8 cellular contexts compared by ENCODE assay signal in the genomic region with DNA sequence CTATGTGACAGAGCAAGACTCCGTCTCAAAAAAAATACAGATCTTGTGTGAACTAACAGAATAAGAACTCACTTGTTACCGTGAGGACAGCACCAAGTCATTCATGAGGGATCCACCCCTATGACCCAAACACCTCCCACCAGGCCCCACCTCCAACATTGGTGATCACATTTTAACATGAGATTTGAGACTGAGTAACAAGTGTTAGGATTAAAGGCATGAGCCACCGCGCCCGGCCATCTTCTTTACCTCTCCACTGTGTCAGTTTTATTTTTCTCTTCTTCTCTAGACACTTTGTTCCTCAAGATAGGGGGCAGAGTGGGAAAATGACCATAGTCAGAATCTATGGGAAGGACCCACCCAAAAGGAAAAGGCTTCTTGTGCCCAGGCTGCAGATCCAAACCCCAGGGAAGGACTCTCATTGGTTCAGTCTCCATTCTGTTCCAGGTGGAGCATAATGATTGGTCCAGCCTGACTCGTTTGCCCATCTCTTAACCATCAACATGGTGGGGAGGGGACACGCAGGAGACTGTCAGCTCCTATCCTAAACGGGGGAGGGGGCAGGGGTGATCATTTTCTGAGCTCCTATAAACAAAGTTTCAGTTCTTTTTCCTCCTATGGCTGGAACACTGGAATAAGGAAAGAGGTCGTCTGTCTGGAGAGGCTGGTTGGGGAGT. TPM values are rescaled to one million over a fixed set of nuclear protein-coding genes. Genes with fewer than 3 reads are reported as not detected.
DNase-seq lines count a peak whose midpoint lies in the region; ATAC-seq and TF ChIP-seq lines count a peak whose summit lies in the region.

No MANE protein-coding gene starts in this region.

- H3K4me3 ChIP-seq in adrenal gland, result peak overlapping the region in 3 of 4 donors; percentile 12 to 80 (median 55)
- H3K4me3 ChIP-seq in kidney epithelial cell (ENCODE audit: low read depth, low read length), result peak overlapping the region; percentile 53
- peak overlapping the region; percentile 99 for H3K4me3 ChIP-seq in thoracic aorta

- H3K36me3 ChIP-seq in adrenal gland (replicated peaks in 1 of 2) (no peaks in the 10 kb centered on the region), kidney epithelial cell (ENCODE audit: control insufficient read depth, insufficient read depth, low read length) (no peaks in the 10 kb centered on the region), thoracic aorta (no peaks in the 10 kb centered on the region)

- CTCF ChIA-PET in activated CD8-positive, alpha-beta memory T cell treated with anti-CD3 and anti-CD28 coated beads, Interleukin-2, amount 10 ng/mL, durations not matched to agents 7 days and 5 days (lab: Charles Lee), result interaction anchor here (0.6 to 4.4 kb wide), 12 partner anchors 9 to 196 kb away, joined by 3 to 93 read pairs (median 4); a partner anchor contains a TSS

- H3K4me1 Mint-ChIP-seq in activated CD8-positive, alpha-beta memory T cell treated with anti-CD3 and anti-CD28 coated beads, Interleukin-2, amount 10 ng/mL, durations not matched to agents 7 days and 5 days, result peaks cover 31% of the 10 kb centered on the region

- peaks cover 8% of the 10 kb centered on the region for H3K27me3 Mint-ChIP-seq in activated CD8-positive, alpha-beta memory T cell treated with anti-CD3 and anti-CD28 coated beads, Interleukin-2, amount 10 ng/mL, durations not matched to agents 7 days and 5 days

- H3K4me1 ChIP-seq in adrenal gland (replicated peaks in 1 of 2) (peaks cover 25 to 26% of the 10 kb centered on the region in 2 donors), thoracic aorta (ENCODE audit: control insufficient read depth in 1 of 2, low read depth in 2 of 2) (peaks cover 21 to 32% of the 10 kb centered on the region in 2 donors)

- no peaks in the 10 kb centered on the region for H3K27me3 ChIP-seq in adrenal gland
- H3K27me3 ChIP-seq in kidney epithelial cell (ENCODE audit: control insufficient read depth, insufficient read depth, low read length), result no peaks in the 10 kb centered on the region
- no peaks in the 10 kb centered on the region for H3K27me3 ChIP-seq in thoracic aorta (replicated peaks; ENCODE audit: insufficient read depth)

- WGBS in adrenal gland, 4 donors, result 59 to 71% (median 68%) methylated on average over 9 of the region's 9 CpGs

- no peaks in the 10 kb centered on the region for H3K9me3 Mint-ChIP-seq in activated CD8-positive, alpha-beta memory T cell treated with anti-CD3 and anti-CD28 coated beads, Interleukin-2, amount 10 ng/mL, durations not matched to agents 7 days and 5 days (ENCODE audit: low read depth)

- intact Hi-C loops in adrenal gland (cut with DNase I), result no loop called here

- H3K4me3 Mint-ChIP-seq in activated CD8-positive, alpha-beta memory T cell treated with anti-CD3 and anti-CD28 coated beads, Interleukin-2, amount 10 ng/mL, durations not matched to agents 7 days and 5 days, result peak overlapping the region; percentile 98

- H3K9me3 ChIP-seq in adrenal gland (replicated peaks in 1 of 3), result no peaks in the 10 kb centered on the region
- H3K9me3 ChIP-seq in thoracic aorta, result no peaks in the 10 kb centered on the region

- peaks cover 19% of the 10 kb centered on the region for H3K36me3 Mint-ChIP-seq in activated CD8-positive, alpha-beta memory T cell treated with anti-CD3 and anti-CD28 coated beads, Interleukin-2, amount 10 ng/mL, durations not matched to agents 7 days and 5 days

- no peak for ATAC-seq in activated CD8-positive, alpha-beta memory T cell treated with anti-CD3 and anti-CD28 coated beads, Interleukin-2, amount 10 ng/mL, durations not matched to agents 7 days and 5 days
- no peak for ATAC-seq in thoracic aorta (ENCODE audit: insufficient number of reproducible peaks, low FRiP score, low read depth)

- H3K27ac Mint-ChIP-seq in activated CD8-positive, alpha-beta memory T cell treated with anti-CD3 and anti-CD28 coated beads, Interleukin-2, amount 10 ng/mL, durations not matched to agents 7 days and 5 days, result peak overlapping the region; percentile 100

- TF ChIP-seq CTCF in adrenal gland (IDR thresholded peaks at IDR 0.05) (no peak), kidney epithelial cell (IDR thresholded peaks at IDR 0.05; ENCODE audit: insufficient read depth, low read length, poor library complexity, severe bottlenecking) (no peak), thoracic aorta (IDR thresholded peaks at IDR 0.05) (no peak)

- DNase-seq in activated CD8-positive, alpha-beta memory T cell treated with anti-CD3 and anti-CD28 coated beads, Interleukin-2, amount 10 ng/mL, durations not matched to agents 7 days and 5 days, result no peak
- DNase-seq in activated CD8-positive, alpha-beta memory T cell treated with anti-CD3 and anti-CD28 coated beads, Interleukin-2, amount 50 U/mL, for 4 hours, result no peak
- peak in 2 of 7 donors; percentile 30 to 57 for DNase-seq in adrenal gland
- DNase-seq in kidney epithelial cell (ENCODE audit: low read depth), result no peak
- no peak for DNase-seq in thoracic aorta (ENCODE audit: low spot score)
- no peak for DNase-seq in stimulated activated CD8-positive, alpha-beta memory T cell treated with anti-CD3 and anti-CD28 coated beads, Interleukin-4, amount 100 ng/mL, for 48 hours
- no peak for DNase-seq in CD1c-positive myeloid dendritic cell (ENCODE audit: extremely low spot score)
- no peak for DNase-seq in A172 (ENCODE audit: low spot score)

- no peak for TF ChIP-seq POLR2A in adrenal gland (IDR thresholded peaks at IDR 0.05)

- H3K27ac ChIP-seq in adrenal gland, result peak overlapping the region in 4 of 5 donors; percentile 90 to 100 (median 92)
- peak overlapping the region; percentile 96 to 99 for H3K27ac ChIP-seq in thoracic aorta

RNA-seq across cellular contexts. Expression of a gene that starts 1.3 kb away (rescaled TPM):
- total RNA-seq in activated CD8-positive, alpha-beta memory T cell treated with anti-CD3 and anti-CD28 coated beads, Interleukin-2, amount 10 ng/mL, durations not matched to agents 7 days and 5 days, result 100 to 1,000 TPM; 497 to 498 TPM
- 100 to 1,000 TPM; 177 to 334 (median 278) TPM for total RNA-seq in adrenal gland
- 100 to 1,000 TPM; 219 to 579 (median 372) TPM for polyA plus RNA-seq in adrenal gland
- total RNA-seq in kidney epithelial cell, result 103 and 127 TPM in 2 replicates
- total RNA-seq in thoracic aorta, result 100 to 1,000 TPM; 181 to 202 TPM
- total RNA-seq in A172 (2014; rRNA removed; shearing (Covaris generic)), result 103 and 145 TPM in 2 replicates

RNA-seq across cellular contexts. Expression of a gene that starts 25.0 kb away (rescaled TPM):
- 10 to 100 TPM in 1 of 2 experiments, 1 to 10 TPM in 1; 1.8 to 27.5 TPM for total RNA-seq in activated CD8-positive, alpha-beta memory T cell treated with anti-CD3 and anti-CD28 coated beads, Interleukin-2, amount 10 ng/mL, durations not matched to agents 7 days and 5 days
- total RNA-seq in adrenal gland (10 to 100 TPM in 4 of 8 donors, 1 to 10 TPM in 4; 3.8 to 24.8 (median 9.8) TPM), kidney epithelial cell (0.48 TPM in 1 of 2 replicates, not detected in the other), thoracic aorta (100 to 1,000 TPM; 106 to 207 TPM)
- polyA plus RNA-seq in adrenal gland, result 10 to 100 TPM in 2 of 3 donors, 1 to 10 TPM in 1; 2.5 to 21.1 (median 11.6) TPM
- total RNA-seq in A172 (2014; rRNA removed; shearing (Covaris generic)), result 1.1 and 1.6 TPM in 2 replicates

RNA-seq across cellular contexts. Expression of a gene that starts 36.1 kb away (rescaled TPM):
- 10 to 100 TPM in 1 of 2 experiments, not detected in 1; 25.9 TPM for total RNA-seq in activated CD8-positive, alpha-beta memory T cell treated with anti-CD3 and anti-CD28 coated beads, Interleukin-2, amount 10 ng/mL, durations not matched to agents 7 days and 5 days
- total RNA-seq in adrenal gland (1 to 10 TPM in 1 of 8 donors, not detected in 7; 3.9 TPM), kidney epithelial cell (not detected in 2 replicates), thoracic aorta (not detected)
- not detected for polyA plus RNA-seq in adrenal gland
- not detected in 2 replicates for total RNA-seq in A172 (2014; rRNA removed; shearing (Covaris generic))
